ENCODE assay signal across 15 cellular contexts in the genomic region with DNA sequence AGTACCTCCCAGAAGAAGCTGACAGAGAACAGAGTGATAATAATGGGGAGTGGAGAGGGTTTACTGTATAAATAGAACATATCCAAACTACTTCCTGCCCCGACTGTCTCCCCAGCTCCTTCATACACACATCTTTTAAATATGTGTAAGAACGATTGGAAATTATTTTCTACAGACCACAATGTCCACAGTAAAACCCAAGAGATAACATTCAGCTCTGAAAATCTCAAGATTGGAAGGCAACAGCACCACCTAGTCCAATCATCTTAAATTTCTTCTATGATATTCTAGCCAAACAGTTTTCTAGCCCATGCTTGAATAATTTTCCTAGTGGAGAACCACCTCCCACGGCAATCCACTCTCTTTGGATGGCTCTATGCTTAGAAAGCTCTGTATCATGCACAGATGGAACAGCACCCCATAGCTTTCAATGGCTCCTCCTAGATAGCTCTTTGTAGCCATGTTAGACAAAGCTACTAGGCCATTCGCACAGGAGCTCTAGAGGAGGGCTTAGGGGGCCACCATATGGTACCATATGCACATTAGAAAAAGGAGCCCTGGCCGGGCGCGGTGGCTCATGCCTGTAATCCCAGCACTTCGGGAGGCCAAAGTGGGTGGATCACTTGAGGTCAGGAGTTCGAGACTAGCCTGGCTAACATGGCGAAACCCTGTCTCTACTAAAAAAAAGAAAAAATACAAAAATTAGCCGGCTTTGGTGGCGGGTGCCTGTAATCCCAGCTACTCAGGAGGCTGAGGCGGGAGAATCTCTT. TPM values are rescaled to one million over a fixed set of nuclear protein-coding genes. Genes with fewer than 3 reads are reported as not detected.
A peak's percentile ranks its signal among the peaks of the same experiment; 100 is the strongest.
DNase-seq lines count a peak whose midpoint lies in the region; ATAC-seq and TF ChIP-seq lines count a peak whose summit lies in the region.
"Had no signal": no experiment of that assay in that cellular context is flagged by ENCODE, and none has a peak within 500 bp of the region (broad histone marks: within the 10 kb centered on the region; RNA-seq: fewer than 3 reads in every experiment).

No MANE protein-coding gene starts in this region.

- H3K79me2 ChIP-seq in fibroblast of lung (ENCODE audit: control insufficient read depth, insufficient read depth, low read length), result no peaks in the 10 kb centered on the region

- H3K36me3 ChIP-seq in CD4-positive, CD25-positive, alpha-beta regulatory T cell (ENCODE audit: control insufficient read depth, insufficient read depth, low read length), result no peaks in the 10 kb centered on the region
- H3K36me3 ChIP-seq in WERI-Rb-1 (no peaks in the 10 kb centered on the region), fibroblast of lung (ENCODE audit: control insufficient read depth, insufficient read depth, low read length) (no peaks in the 10 kb centered on the region)
- H3K36me3 ChIP-seq: ovary had no signal

- CTCF ChIA-PET in AG04450 (lab: Charles Lee), result interaction anchor here (0.8 to 2.4 kb wide), 6 partner anchors 11 to 154 kb away, joined by 3 to 9 read pairs (median 3); a partner anchor contains a TSS

- no peak overlapping the region for H3K4me2 ChIP-seq in fibroblast of lung (ENCODE audit: extremely low read depth, insufficient read depth, low read length)
- H3K4me2 ChIP-seq: smooth muscle cell had no signal

- H4K20me1 ChIP-seq in fibroblast of lung (ENCODE audit: control insufficient read depth, extremely low read depth, insufficient read depth, low read length), result no peaks in the 10 kb centered on the region

- H3K27ac ChIP-seq in AG04450 (ENCODE audit: low read depth, low read length) (no peak overlapping the region), WERI-Rb-1 (no peak overlapping the region), fibroblast of lung (ENCODE audit: insufficient read depth, low read length) (no peak overlapping the region)
- H3K27ac ChIP-seq in CD4-positive, CD25-positive, alpha-beta regulatory T cell (ENCODE audit: insufficient read depth, low read length, poor library complexity, severe bottlenecking), result no peak overlapping the region
- H3K27ac ChIP-seq: C4-2B, ovary had no signal

- POLR2A ChIA-PET in AG04450 (lab: Yijun Ruan, JAX), result interaction anchor here (1.2 kb wide), 1 partner anchor 45 kb away, joined by 3 read pairs; no protein-coding TSS in a partner anchor

- no peaks in the 10 kb centered on the region for H3K27me3 Mint-ChIP-seq in CD4-positive, CD25-positive, alpha-beta regulatory T cell

- no peak overlapping the region for H3K9ac ChIP-seq in fibroblast of lung (ENCODE audit: insufficient read depth, low read length)

- no peak overlapping the region for H3K4me3 ChIP-seq in AG04450 (ENCODE audit: low read depth, low read length)
- no peak overlapping the region for H3K4me3 ChIP-seq in CD4-positive, CD25-positive, alpha-beta regulatory T cell (ENCODE audit: low read depth, low read length)
- H3K4me3 ChIP-seq in WERI-Rb-1 (ENCODE audit: low read depth, low read length), result no peak overlapping the region
- H3K4me3 ChIP-seq in fibroblast of lung (replicated peaks in 1 of 4; ENCODE audit: control extremely low read depth in 1 of 4, insufficient read depth in 1 of 4, low read depth in 3 of 4, low read length in 4 of 4), result no peak overlapping the region
- H3K4me3 ChIP-seq: ovary, smooth muscle cell had no signal

- H3K36me3 Mint-ChIP-seq in CD4-positive, CD25-positive, alpha-beta regulatory T cell, result no peaks in the 10 kb centered on the region

- H3K27me3 ChIP-seq in AG04450 (ENCODE audit: control insufficient read depth, insufficient read depth, low read length) (no peaks in the 10 kb centered on the region), WERI-Rb-1 (ENCODE audit: insufficient read depth, low read depth, severe bottlenecking) (no peaks in the 10 kb centered on the region), fibroblast of lung (ENCODE audit: control insufficient read depth, insufficient read depth, low read length) (no peaks in the 10 kb centered on the region)
- no peaks in the 10 kb centered on the region for H3K27me3 ChIP-seq in CD4-positive, CD25-positive, alpha-beta regulatory T cell (ENCODE audit: control insufficient read depth, insufficient read depth, low read length)
- H3K27me3 ChIP-seq: ovary had no signal

- ATAC-seq in CD4-positive, CD25-positive, alpha-beta regulatory T cell (ENCODE audit: low read depth in 2 of 2), result no peak

- H2AFZ ChIP-seq in fibroblast of lung (ENCODE audit: low read length), result no peak overlapping the region

- H3K4me1 Mint-ChIP-seq in CD4-positive, CD25-positive, alpha-beta regulatory T cell, result peaks cover 27 to 79% (median 61%) of the 10 kb centered on the region in 4 donors

- DNase-seq in AG04450 (ENCODE audit: low read depth, low spot score) (no peak), WERI-Rb-1 (peak; percentile 53), fibroblast of lung (ENCODE audit: low read depth in 2 of 2) (peak; percentile 31 to 82), COLO829 (ENCODE audit: low spot score) (no peak), inferior parietal cortex (ENCODE audit: extremely low spot score) (no peak), hippocampal formation (lab: John Stamatoyannopoulos, UW) (no peak)
- DNase-seq in CD4-positive, CD25-positive, alpha-beta regulatory T cell, result no peak
- DNase-seq: DND-41; H7; NCI-H2107; NK-92 treated with Interleukin-12 subunit alpha and Interleukin-12 subunit beta, amount 100 ng/mL, for 24 hours; ovary; stimulated activated naive CD4-positive, alpha-beta T cell treated with Interleukin-2 at 50 U/mL for 16 hours had no signal

- TF ChIP-seq CTCF in AG04450 (IDR thresholded peaks at IDR 0.05; ENCODE audit: low read depth, low read length) (0 out of 2 replicates have a peak, but pooled peaks have one; percentile 17), WERI-Rb-1 (IDR thresholded peaks at IDR 0.05; ENCODE audit: low read depth, low read length) (no peak), fibroblast of lung (conservative IDR thresholded peaks at IDR 0.05 in 1 of 2, IDR thresholded peaks at IDR 0.05 in 1 of 2; ENCODE audit: low read depth in 1 of 2, low read length in 2 of 2) (peak; percentile 6 to 22)

- no peaks in the 10 kb centered on the region for H3K9me3 ChIP-seq in AG04450 (ENCODE audit: control insufficient read depth, insufficient read depth, low read length)
- H3K9me3 ChIP-seq in CD4-positive, CD25-positive, alpha-beta regulatory T cell (ENCODE audit: control insufficient read depth in 2 of 2, low read length in 2 of 2), result no peaks in the 10 kb centered on the region
- H3K9me3 ChIP-seq in WERI-Rb-1 (ENCODE audit: severe bottlenecking), result no peaks in the 10 kb centered on the region
- H3K9me3 ChIP-seq in fibroblast of lung (ENCODE audit: control insufficient read depth, insufficient read depth, low read depth, low read length), result no peaks in the 10 kb centered on the region
- H3K9me3 ChIP-seq: ovary had no signal

- H3K9me3 Mint-ChIP-seq in CD4-positive, CD25-positive, alpha-beta regulatory T cell, result no peaks in the 10 kb centered on the region

- peak overlapping the region in 2 of 3 donors; percentile 66 to 98 for H3K27ac Mint-ChIP-seq in CD4-positive, CD25-positive, alpha-beta regulatory T cell

- peaks cover 52% of the 10 kb centered on the region for H3K4me1 ChIP-seq in CD4-positive, CD25-positive, alpha-beta regulatory T cell (ENCODE audit: control insufficient read depth, insufficient read depth, low read length, poor library complexity, severe bottlenecking)
- H3K4me1 ChIP-seq in fibroblast of lung (ENCODE audit: control insufficient read depth, extremely low read depth, insufficient read depth, low read length), result peaks cover 16% of the 10 kb centered on the region

- H3K4me3 Mint-ChIP-seq in CD4-positive, CD25-positive, alpha-beta regulatory T cell, result peak overlapping the region in 1 of 4 donors; percentile 6

RNA-seq across cellular contexts. Expression of a gene that starts 18.1 kb away (rescaled TPM):
- 11.9 and 13.6 TPM in 2 replicates for polyA plus RNA-seq in AG04450 (2011; rRNA removed)
- 14.6 and 23.2 TPM in 2 replicates for polyA minus RNA-seq in AG04450 (2011; rRNA and poly(A)+ RNA removed)
- total RNA-seq in CD4-positive, CD25-positive, alpha-beta regulatory T cell, result 2.9 TPM
- polyA plus RNA-seq in CD4-positive, CD25-positive, alpha-beta regulatory T cell, result 1 to 10 TPM; 1.6 to 4.5 (median 2.5) TPM
- 9.8 and 16.2 TPM in 2 replicates for total RNA-seq in fibroblast of lung
- polyA plus RNA-seq in fibroblast of lung, result 24.4 and 33.9 TPM in 2 replicates
- polyA plus RNA-seq in fibroblast of lung (2012), result 13.8 and 18.4 TPM in 2 replicates
- polyA minus RNA-seq in fibroblast of lung (ENCODE audit: low replicate concordance), result 32.6 and 72.8 TPM in 2 replicates

Comparison
In these comparisons a context has a peak if more than half of its experiments do, and no peak if none do; other contexts are left out.
1. DNase-seq: peak in WERI-Rb-1 (single experiment) and fibroblast of lung (2 of 2); none in AG04450 (single experiment), CD4-positive, CD25-positive, alpha-beta regulatory T cell (0 of 3), COLO829 (single experiment), inferior parietal cortex (single experiment) and hippocampal formation (0 of 2).